ENCODE assay signal across 1 cellular context in the genomic region with DNA sequence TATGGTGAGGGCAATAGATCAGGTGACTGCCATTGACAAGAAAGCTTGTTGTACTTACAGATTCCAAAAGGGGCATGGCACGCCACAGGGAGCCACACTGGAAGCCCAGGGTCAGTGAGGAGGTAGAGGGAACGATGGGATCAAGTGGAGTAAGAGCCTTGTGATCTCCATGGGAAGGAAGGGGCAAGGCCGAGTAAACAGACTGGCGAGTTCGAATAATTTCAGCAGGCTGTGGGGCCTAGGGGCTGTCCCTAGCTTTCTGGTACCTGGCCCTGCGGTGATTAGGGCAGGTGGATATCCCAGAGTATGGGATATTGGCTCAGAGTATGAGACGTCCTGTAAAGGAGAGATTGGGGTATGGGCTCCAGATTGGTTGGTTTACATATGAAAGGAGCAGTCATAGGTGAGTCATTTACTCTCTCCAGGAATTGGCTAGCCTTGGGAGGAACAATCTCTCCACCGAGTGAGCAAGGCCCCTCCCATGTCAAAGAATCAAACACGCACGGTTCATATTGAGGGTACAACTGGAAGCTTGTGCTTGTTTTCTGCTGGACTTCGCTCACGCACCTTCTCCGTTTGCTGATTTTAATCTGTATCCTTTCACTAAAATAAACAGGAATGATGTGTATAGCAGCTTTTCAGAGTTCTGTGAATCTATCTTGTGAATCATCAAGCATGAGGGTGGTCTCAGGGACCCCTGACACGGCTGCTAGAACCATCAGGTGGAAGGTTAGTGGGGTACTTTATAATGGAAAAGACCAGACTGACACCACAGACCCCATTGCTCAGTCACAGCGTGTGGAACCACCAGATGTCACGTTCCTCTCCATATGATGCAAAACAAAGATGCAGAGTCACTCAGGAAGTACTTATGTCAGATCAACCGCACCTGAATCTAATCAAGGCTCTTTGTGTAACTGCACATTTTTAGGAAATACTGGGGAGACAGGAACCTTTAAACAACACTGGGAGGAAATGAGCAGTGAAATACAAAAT.
TF ChIP-seq lines count a peak whose summit lies in the region.

No MANE protein-coding gene starts in this region.

TF ChIP-seq in K562, 482 proteins besides CTCF, POLR2A, EP300 and RAD21 (continued from another document and continues in another):
- TF ChIP-seq RBM14 (IDR thresholded peaks at IDR 0.05; ENCODE audit: borderline replicate concordance, insufficient read depth, low read depth, low read length) (no peak), NFXL1 (CRISPR knock-in tag; IDR thresholded peaks at IDR 0.05) (no peak), NFIC (IDR thresholded peaks at IDR 0.05) (no peak), POLR3A (IDR thresholded peaks at IDR 0.05; ENCODE audit: borderline replicate concordance, extremely low read depth, insufficient read depth, insufficient read length) (no peak), RFX5 (IDR thresholded peaks at IDR 0.05; ENCODE audit: low read depth, low read length) (no peak), ZKSCAN1 (IDR thresholded peaks at IDR 0.05; ENCODE audit: low read depth, low read length) (no peak), JUNB (CRISPR knock-in tag; conservative IDR thresholded peaks at IDR 0.05) (no peak), CBFB (CRISPR knock-in tag; IDR thresholded peaks at IDR 0.05) (no peak), LARP7 (IDR thresholded peaks at IDR 0.05) (no peak), YBX1 (IDR thresholded peaks at IDR 0.05) (no peak), ZNF24 (IDR thresholded peaks at IDR 0.05) (no peak), TOE1 (IDR thresholded peaks at IDR 0.05; ENCODE audit: borderline replicate concordance) (no peak), TOE1 (CRISPR knock-in tag; IDR thresholded peaks at IDR 0.05; ENCODE audit: borderline replicate concordance, low read depth) (no peak), GATA2 (CRISPR knock-in tag; IDR thresholded peaks at IDR 0.05) (no peak), GABPB2 (CRISPR knock-in tag; conservative IDR thresholded peaks at IDR 0.05) (no peak), MBD2 (IDR thresholded peaks at IDR 0.05; ENCODE audit: borderline replicate concordance, low read depth) (no peak), ZFX (CRISPR knock-in tag; IDR thresholded peaks at IDR 0.05) (no peak; the same call in 1 of the 2 replicates), MCM5 (IDR thresholded peaks at IDR 0.05; ENCODE audit: low read depth) (no peak), SRSF9 (IDR thresholded peaks at IDR 0.05; ENCODE audit: borderline replicate concordance, low read depth, low read length) (no peak), BRCA1 (IDR thresholded peaks at IDR 0.05) (no peak), BRCA1 (CRISPR knock-in tag; IDR thresholded peaks at IDR 0.05) (no peak), DMBX1 (CRISPR knock-in tag; IDR thresholded peaks at IDR 0.05; ENCODE audit: borderline replicate concordance) (peak; percentile 89), NCOR1 (IDR thresholded peaks at IDR 0.05) (peak; percentile 26; the same call in 1 of the 2 replicates), ETV6 (IDR thresholded peaks at IDR 0.05; ENCODE audit: borderline replicate concordance in 1 of 2, low read depth in 2 of 2, low read length in 1 of 2) (no peak), ETV6 (CRISPR knock-in tag; IDR thresholded peaks at IDR 0.05; ENCODE audit: borderline replicate concordance) (no peak), HNRNPK (IDR thresholded peaks at IDR 0.05; ENCODE audit: low read depth, low read length, poor library complexity, severe bottlenecking) (no peak), SMC3 (conservative IDR thresholded peaks at IDR 0.05; ENCODE audit: insufficient read depth, low read depth, low read length) (no peak), TCF7 (IDR thresholded peaks at IDR 0.05; ENCODE audit: borderline replicate concordance) (no peak)
- TF ChIP-seq, protein P1, sequence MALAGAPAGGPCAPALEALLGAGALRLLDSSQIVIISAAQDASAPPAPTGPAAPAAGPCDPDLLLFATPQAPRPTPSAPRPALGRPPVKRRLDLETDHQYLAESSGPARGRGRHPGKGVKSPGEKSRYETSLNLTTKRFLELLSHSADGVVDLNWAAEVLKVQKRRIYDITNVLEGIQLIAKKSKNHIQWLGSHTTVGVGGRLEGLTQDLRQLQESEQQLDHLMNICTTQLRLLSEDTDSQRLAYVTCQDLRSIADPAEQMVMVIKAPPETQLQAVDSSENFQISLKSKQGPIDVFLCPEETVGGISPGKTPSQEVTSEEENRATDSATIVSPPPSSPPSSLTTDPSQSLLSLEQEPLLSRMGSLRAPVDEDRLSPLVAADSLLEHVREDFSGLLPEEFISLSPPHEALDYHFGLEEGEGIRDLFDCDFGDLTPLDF (CRISPR knock-in tag; IDR thresholded peaks at IDR 0.05), result no peak
- TF ChIP-seq, protein P2, sequence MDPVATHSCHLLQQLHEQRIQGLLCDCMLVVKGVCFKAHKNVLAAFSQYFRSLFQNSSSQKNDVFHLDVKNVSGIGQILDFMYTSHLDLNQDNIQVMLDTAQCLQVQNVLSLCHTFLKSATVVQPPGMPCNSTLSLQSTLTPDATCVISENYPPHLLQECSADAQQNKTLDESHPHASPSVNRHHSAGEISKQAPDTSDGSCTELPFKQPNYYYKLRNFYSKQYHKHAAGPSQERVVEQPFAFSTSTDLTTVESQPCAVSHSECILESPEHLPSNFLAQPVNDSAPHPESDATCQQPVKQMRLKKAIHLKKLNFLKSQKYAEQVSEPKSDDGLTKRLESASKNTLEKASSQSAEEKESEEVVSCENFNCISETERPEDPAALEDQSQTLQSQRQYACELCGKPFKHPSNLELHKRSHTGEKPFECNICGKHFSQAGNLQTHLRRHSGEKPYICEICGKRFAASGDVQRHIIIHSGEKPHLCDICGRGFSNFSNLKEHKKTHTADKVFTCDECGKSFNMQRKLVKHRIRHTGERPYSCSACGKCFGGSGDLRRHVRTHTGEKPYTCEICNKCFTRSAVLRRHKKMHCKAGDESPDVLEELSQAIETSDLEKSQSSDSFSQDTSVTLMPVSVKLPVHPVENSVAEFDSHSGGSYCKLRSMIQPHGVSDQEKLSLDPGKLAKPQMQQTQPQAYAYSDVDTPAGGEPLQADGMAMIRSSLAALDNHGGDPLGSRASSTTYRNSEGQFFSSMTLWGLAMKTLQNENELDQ (CRISPR knock-in tag; IDR thresholded peaks at IDR 0.05; ENCODE audit: borderline replicate concordance), result no peak
- TF ChIP-seq, protein P3, sequence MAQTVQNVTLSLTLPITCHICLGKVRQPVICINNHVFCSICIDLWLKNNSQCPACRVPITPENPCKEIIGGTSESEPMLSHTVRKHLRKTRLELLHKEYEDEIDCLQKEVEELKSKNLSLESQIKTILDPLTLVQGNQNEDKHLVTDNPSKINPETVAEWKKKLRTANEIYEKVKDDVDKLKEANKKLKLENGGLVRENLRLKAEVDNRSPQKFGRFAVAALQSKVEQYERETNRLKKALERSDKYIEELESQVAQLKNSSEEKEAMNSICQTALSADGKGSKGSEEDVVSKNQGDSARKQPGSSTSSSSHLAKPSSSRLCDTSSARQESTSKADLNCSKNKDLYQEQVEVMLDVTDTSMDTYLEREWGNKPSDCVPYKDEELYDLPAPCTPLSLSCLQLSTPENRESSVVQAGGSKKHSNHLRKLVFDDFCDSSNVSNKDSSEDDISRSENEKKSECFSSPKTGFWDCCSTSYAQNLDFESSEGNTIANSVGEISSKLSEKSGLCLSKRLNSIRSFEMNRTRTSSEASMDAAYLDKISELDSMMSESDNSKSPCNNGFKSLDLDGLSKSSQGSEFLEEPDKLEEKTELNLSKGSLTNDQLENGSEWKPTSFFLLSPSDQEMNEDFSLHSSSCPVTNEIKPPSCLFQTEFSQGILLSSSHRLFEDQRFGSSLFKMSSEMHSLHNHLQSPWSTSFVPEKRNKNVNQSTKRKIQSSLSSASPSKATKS (CRISPR knock-in tag; IDR thresholded peaks at IDR 0.05), result no peak
- TF ChIP-seq, protein P4, sequence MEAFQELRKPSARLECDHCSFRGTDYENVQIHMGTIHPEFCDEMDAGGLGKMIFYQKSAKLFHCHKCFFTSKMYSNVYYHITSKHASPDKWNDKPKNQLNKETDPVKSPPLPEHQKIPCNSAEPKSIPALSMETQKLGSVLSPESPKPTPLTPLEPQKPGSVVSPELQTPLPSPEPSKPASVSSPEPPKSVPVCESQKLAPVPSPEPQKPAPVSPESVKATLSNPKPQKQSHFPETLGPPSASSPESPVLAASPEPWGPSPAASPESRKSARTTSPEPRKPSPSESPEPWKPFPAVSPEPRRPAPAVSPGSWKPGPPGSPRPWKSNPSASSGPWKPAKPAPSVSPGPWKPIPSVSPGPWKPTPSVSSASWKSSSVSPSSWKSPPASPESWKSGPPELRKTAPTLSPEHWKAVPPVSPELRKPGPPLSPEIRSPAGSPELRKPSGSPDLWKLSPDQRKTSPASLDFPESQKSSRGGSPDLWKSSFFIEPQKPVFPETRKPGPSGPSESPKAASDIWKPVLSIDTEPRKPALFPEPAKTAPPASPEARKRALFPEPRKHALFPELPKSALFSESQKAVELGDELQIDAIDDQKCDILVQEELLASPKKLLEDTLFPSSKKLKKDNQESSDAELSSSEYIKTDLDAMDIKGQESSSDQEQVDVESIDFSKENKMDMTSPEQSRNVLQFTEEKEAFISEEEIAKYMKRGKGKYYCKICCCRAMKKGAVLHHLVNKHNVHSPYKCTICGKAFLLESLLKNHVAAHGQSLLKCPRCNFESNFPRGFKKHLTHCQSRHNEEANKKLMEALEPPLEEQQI (IDR thresholded peaks at IDR 0.05), result no peak
- TF ChIP-seq, protein P5, sequence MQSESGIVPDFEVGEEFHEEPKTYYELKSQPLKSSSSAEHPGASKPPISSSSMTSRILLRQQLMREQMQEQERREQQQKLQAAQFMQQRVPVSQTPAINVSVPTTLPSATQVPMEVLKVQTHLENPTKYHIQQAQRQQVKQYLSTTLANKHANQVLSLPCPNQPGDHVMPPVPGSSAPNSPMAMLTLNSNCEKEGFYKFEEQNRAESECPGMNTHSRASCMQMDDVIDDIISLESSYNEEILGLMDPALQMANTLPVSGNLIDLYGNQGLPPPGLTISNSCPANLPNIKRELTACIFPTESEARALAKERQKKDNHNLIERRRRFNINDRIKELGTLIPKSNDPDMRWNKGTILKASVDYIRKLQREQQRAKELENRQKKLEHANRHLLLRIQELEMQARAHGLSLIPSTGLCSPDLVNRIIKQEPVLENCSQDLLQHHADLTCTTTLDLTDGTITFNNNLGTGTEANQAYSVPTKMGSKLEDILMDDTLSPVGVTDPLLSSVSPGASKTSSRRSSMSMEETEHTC (IDR thresholded peaks at IDR 0.05), result no peak
- TF ChIP-seq, protein P6, sequence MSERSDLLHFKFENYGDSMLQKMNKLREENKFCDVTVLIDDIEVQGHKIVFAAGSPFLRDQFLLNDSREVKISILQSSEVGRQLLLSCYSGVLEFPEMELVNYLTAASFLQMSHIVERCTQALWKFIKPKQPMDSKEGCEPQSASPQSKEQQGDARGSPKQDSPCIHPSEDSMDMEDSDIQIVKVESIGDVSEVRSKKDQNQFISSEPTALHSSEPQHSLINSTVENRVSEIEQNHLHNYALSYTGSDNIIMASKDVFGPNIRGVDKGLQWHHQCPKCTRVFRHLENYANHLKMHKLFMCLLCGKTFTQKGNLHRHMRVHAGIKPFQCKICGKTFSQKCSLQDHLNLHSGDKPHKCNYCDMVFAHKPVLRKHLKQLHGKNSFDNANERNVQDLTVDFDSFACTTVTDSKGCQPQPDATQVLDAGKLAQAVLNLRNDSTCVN (CRISPR knock-in tag; IDR thresholded peaks at IDR 0.05), result no peak
- TF ChIP-seq, protein P7, sequence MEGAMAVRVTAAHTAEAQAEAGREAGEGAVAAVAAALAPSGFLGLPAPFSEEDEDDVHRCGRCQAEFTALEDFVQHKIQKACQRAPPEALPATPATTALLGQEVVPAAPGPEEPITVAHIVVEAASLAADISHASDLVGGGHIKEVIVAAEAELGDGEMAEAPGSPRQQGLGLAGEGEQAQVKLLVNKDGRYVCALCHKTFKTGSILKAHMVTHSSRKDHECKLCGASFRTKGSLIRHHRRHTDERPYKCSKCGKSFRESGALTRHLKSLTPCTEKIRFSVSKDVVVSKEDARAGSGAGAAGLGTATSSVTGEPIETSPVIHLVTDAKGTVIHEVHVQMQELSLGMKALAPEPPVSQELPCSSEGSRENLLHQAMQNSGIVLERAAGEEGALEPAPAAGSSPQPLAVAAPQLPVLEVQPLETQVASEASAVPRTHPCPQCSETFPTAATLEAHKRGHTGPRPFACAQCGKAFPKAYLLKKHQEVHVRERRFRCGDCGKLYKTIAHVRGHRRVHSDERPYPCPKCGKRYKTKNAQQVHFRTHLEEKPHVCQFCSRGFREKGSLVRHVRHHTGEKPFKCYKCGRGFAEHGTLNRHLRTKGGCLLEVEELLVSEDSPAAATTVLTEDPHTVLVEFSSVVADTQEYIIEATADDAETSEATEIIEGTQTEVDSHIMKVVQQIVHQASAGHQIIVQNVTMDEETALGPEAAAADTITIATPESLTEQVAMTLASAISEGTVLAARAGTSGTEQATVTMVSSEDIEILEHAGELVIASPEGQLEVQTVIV (CRISPR knock-in tag; IDR thresholded peaks at IDR 0.05; ENCODE audit: borderline replicate concordance), result no peak
- TF ChIP-seq, protein P8, sequence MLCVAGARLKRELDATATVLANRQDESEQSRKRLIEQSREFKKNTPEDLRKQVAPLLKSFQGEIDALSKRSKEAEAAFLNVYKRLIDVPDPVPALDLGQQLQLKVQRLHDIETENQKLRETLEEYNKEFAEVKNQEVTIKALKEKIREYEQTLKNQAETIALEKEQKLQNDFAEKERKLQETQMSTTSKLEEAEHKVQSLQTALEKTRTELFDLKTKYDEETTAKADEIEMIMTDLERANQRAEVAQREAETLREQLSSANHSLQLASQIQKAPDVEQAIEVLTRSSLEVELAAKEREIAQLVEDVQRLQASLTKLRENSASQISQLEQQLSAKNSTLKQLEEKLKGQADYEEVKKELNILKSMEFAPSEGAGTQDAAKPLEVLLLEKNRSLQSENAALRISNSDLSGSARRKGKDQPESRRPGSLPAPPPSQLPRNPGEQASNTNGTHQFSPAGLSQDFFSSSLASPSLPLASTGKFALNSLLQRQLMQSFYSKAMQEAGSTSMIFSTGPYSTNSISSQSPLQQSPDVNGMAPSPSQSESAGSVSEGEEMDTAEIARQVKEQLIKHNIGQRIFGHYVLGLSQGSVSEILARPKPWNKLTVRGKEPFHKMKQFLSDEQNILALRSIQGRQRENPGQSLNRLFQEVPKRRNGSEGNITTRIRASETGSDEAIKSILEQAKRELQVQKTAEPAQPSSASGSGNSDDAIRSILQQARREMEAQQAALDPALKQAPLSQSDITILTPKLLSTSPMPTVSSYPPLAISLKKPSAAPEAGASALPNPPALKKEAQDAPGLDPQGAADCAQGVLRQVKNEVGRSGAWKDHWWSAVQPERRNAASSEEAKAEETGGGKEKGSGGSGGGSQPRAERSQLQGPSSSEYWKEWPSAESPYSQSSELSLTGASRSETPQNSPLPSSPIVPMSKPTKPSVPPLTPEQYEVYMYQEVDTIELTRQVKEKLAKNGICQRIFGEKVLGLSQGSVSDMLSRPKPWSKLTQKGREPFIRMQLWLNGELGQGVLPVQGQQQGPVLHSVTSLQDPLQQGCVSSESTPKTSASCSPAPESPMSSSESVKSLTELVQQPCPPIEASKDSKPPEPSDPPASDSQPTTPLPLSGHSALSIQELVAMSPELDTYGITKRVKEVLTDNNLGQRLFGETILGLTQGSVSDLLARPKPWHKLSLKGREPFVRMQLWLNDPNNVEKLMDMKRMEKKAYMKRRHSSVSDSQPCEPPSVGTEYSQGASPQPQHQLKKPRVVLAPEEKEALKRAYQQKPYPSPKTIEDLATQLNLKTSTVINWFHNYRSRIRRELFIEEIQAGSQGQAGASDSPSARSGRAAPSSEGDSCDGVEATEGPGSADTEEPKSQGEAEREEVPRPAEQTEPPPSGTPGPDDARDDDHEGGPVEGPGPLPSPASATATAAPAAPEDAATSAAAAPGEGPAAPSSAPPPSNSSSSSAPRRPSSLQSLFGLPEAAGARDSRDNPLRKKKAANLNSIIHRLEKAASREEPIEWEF (CRISPR knock-in tag; IDR thresholded peaks at IDR 0.05), result peak; percentile 58; the same call in 1 of the 2 replicates
